15 cellular contexts compared by ENCODE assay signal in the genomic region with DNA sequence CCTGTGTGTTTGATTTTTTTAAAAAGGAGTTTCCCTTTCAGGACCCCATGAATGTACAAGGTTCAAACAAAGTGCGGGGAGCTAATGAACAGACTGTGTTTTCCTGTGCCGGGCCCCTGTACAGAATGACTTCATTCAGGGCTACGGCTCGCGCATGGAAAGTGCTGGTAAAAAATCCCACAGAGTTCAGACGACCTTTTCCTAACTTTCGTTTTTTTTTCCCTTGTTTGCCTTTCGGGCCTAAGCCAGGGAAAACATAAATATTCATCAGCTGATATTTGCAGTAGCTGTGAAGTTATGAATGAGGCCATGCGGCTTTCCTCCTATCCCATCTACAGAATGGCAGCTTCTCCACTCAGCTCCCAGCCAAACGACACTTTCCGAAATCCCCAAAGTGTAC.
DNase-seq lines count a peak whose midpoint lies in the region; ATAC-seq, FAIRE-seq and TF ChIP-seq lines count a peak whose summit lies in the region.
"Had no signal": no experiment of that assay in that cellular context is flagged by ENCODE, and none has a peak within 500 bp of the region (broad histone marks: within the 10 kb centered on the region; RNA-seq: fewer than 3 reads in every experiment).

No MANE protein-coding gene starts in this region.

- no peak overlapping the region for H3K23ac ChIP-seq in mesenchymal stem cell (ENCODE audit: low read length in 2 of 2)

- no peak overlapping the region for H2BK5ac ChIP-seq in mesenchymal stem cell (ENCODE audit: low read depth, low read length, poor library complexity, severe bottlenecking)

- no peak overlapping the region for H2BK15ac ChIP-seq in mesenchymal stem cell (ENCODE audit: low read depth, poor library complexity, severe bottlenecking)

- H4K91ac ChIP-seq in mesenchymal stem cell (ENCODE audit: low read length): no peak overlapping the region

- H2BK12ac ChIP-seq in mesenchymal stem cell (ENCODE audit: low read length in 2 of 2): no peak overlapping the region

- TF ChIP-seq POLR2A in endothelial cell of umbilical vein (IDR thresholded peaks at IDR 0.05; ENCODE audit: low read depth, low read length): no peak

- CTCF ChIA-PET in endothelial cell of umbilical vein (lab: Charles Lee): interaction anchor here (0.7 to 2.1 kb wide), 9 partner anchors 10 to 1283 kb away, joined by 3 to 9 read pairs (median 3); no protein-coding TSS in a partner anchor

- H3K79me2 ChIP-seq in endothelial cell of umbilical vein (ENCODE audit: control insufficient read depth, insufficient read depth, low read length): no peaks in the 10 kb centered on the region

- H3K4me1 ChIP-seq in endothelial cell of umbilical vein (ENCODE audit: control insufficient read depth, extremely low read depth, insufficient read depth, low read length) (peaks cover 2% of the 10 kb centered on the region), mesenchymal stem cell (ENCODE audit: control insufficient read depth, insufficient read depth, low read depth, low read length) (no peaks in the 10 kb centered on the region)
- H3K4me1 ChIP-seq: BE2C had no signal

- WGBS in mesenchymal stem cell: 86% methylated on average over 9 of the region's 11 CpGs

- peak; percentile 73 for ATAC-seq in sciatic nerve
- ATAC-seq: Right ventricle myocardium inferior had no signal

- no peak overlapping the region for H3K4ac ChIP-seq in mesenchymal stem cell (ENCODE audit: low read depth in 1 of 2, low read length in 2 of 2)

- no peak overlapping the region for H3K14ac ChIP-seq in mesenchymal stem cell (ENCODE audit: low read length in 2 of 2)

- H4K20me1 ChIP-seq in endothelial cell of umbilical vein (replicated peaks; ENCODE audit: control insufficient read depth, extremely low read depth, insufficient read depth, low read length): no peaks in the 10 kb centered on the region

- H4K8ac ChIP-seq in mesenchymal stem cell (ENCODE audit: low read length): no peak overlapping the region

- no peak overlapping the region for H3K18ac ChIP-seq in mesenchymal stem cell (ENCODE audit: low read depth in 1 of 2, low read length in 2 of 2)

- no peaks in the 10 kb centered on the region for H3K36me3 ChIP-seq in SK-N-MC (ENCODE audit: insufficient read depth, low read length)
- no peaks in the 10 kb centered on the region for H3K36me3 ChIP-seq in endothelial cell of umbilical vein (ENCODE audit: control insufficient read depth in 2 of 2, extremely low read depth in 1 of 2, insufficient read depth in 2 of 2, low read length in 2 of 2)
- no peaks in the 10 kb centered on the region for H3K36me3 ChIP-seq in mesenchymal stem cell (ENCODE audit: control insufficient read depth in 1 of 2, insufficient read depth in 2 of 2, low read depth in 1 of 2, low read length in 2 of 2)
- H3K36me3 ChIP-seq: BE2C had no signal

- H3K79me1 ChIP-seq in mesenchymal stem cell (replicated peaks; ENCODE audit: low read length, poor library complexity, severe bottlenecking): no peaks in the 10 kb centered on the region

- peak overlapping the region; percentile 91 for H2AFZ ChIP-seq in endothelial cell of umbilical vein (ENCODE audit: low read depth, low read length)
- no peak overlapping the region for H2AFZ ChIP-seq in mesenchymal stem cell (ENCODE audit: low read depth, low read length)

- H3K9ac ChIP-seq in SK-N-MC (ENCODE audit: insufficient read length) (no peak overlapping the region), endothelial cell of umbilical vein (replicated peaks; ENCODE audit: extremely low read depth, insufficient read depth, low read length) (peak overlapping the region; percentile 26), mesenchymal stem cell (ENCODE audit: low read length) (peak overlapping the region; percentile 36)

- H3K4me2 ChIP-seq in endothelial cell of umbilical vein (ENCODE audit: insufficient read depth, low read length) (peak overlapping the region; percentile 55), mesenchymal stem cell (ENCODE audit: low read length, poor library complexity, severe bottlenecking) (no peak overlapping the region)

- no peak overlapping the region for H2AK5ac ChIP-seq in mesenchymal stem cell (ENCODE audit: low read length, severe bottlenecking)

- H2BK120ac ChIP-seq in mesenchymal stem cell (ENCODE audit: low read depth, low read length): no peak overlapping the region

- no peak for TF ChIP-seq CTCF in endothelial cell of umbilical vein (IDR thresholded peaks at IDR 0.05; ENCODE audit: extremely low read depth in 1 of 2, insufficient read depth in 1 of 2, low read depth in 1 of 2, low read length in 2 of 2)

- H3K4me3 ChIP-seq in SK-N-MC: peak overlapping the region; percentile 26; the same call in 1 of the 2 replicates
- peak overlapping the region in 1 of 3 experiments; percentile 30 for H3K4me3 ChIP-seq in endothelial cell of umbilical vein (replicated peaks in 1 of 3; ENCODE audit: insufficient read depth in 1 of 3, low read depth in 1 of 3, low read length in 3 of 3)
- no peak overlapping the region for H3K4me3 ChIP-seq in mesenchymal stem cell (ENCODE audit: insufficient read depth in 1 of 2, low read depth in 1 of 2, low read length in 2 of 2)

- no peaks in the 10 kb centered on the region for H3K27me3 ChIP-seq in endothelial cell of umbilical vein (ENCODE audit: control insufficient read depth in 2 of 2, insufficient read depth in 2 of 2, low read length in 2 of 2)
- H3K27me3 ChIP-seq in mesenchymal stem cell (ENCODE audit: control insufficient read depth in 1 of 2, insufficient read depth in 1 of 2, low read length in 2 of 2): no peaks in the 10 kb centered on the region

- POLR2A ChIA-PET in endothelial cell of umbilical vein (lab: Charles Lee): no interaction called here

- dilution Hi-C loops in endothelial cell of umbilical vein (cut with MboI; ENCODE audit: extremely low pct_ligation_motif_present, low sequenced_read_pairs): no loop called here

- H3K27ac ChIP-seq in SK-N-MC (no peak overlapping the region), endothelial cell of umbilical vein (ENCODE audit: insufficient read depth, low read depth, low read length) (no peak overlapping the region), mesenchymal stem cell (ENCODE audit: low read length, poor library complexity, severe bottlenecking) (no peak overlapping the region)

- no peaks in the 10 kb centered on the region for H3K9me1 ChIP-seq in endothelial cell of umbilical vein (replicated peaks; ENCODE audit: control insufficient read depth, extremely low read depth, insufficient read depth, low read length)

- intact Hi-C loops in endothelial cell of umbilical vein (cut with micrococcal nuclease) (no loop called here), sciatic nerve (cut with DNase I) (no loop called here)

- H3K9me3 ChIP-seq in SK-N-MC (ENCODE audit: low read depth, low read length): no peaks in the 10 kb centered on the region
- no peaks in the 10 kb centered on the region for H3K9me3 ChIP-seq in endothelial cell of umbilical vein (replicated peaks; ENCODE audit: control insufficient read depth, insufficient read depth, low read length)
- H3K9me3 ChIP-seq in mesenchymal stem cell (ENCODE audit: control insufficient read depth, low read length): no peaks in the 10 kb centered on the region
- H3K9me3 ChIP-seq: BE2C had no signal

- DNase-seq in SK-N-MC (ENCODE audit: low read depth, low spot score) (no peak), endothelial cell of umbilical vein (ENCODE audit: low read depth, low spot score) (peak; percentile 81), mesenchymal stem cell (no peak), sciatic nerve (ENCODE audit: low spot score) (peak; percentile 56), DMS 273 treated with DMSO at 0.1 percent for 48 hours (lab: John Stamatoyannopoulos, UW) (no peak), SKM-1 (lab: John Stamatoyannopoulos, UW; ENCODE audit: unreplicated experiment) (no peak), GDM1 (lab: John Stamatoyannopoulos, UW) (no peak)
- DNase-seq: BE2C; CD4-positive, alpha-beta memory T cell; NCI-H1417; NCI-H2029; NCI-H2171 treated with DMSO at 0.1 percent for 48 hours; NCI-H774 had no signal

- FAIRE-seq in endothelial cell of umbilical vein (lab: Jason Lieb, UNC): peak; percentile 82
- FAIRE-seq: D721Med had no signal

- no TSS peak for BruUV-seq in endothelial cell of umbilical vein (replicated peaks; lab: Mats Ljungman, UMichigan)

TF ChIP-seq in endothelial cell of umbilical vein, 7 proteins besides CTCF, POLR2A, EP300 and RAD21:
- TF ChIP-seq JUN (IDR thresholded peaks at IDR 0.05; ENCODE audit: borderline replicate concordance, insufficient read depth, insufficient read length, low read depth): no peak

Comparison
In these comparisons a context has a peak if more than half of its experiments do, and no peak if none do; other contexts are left out.
1. DNase-seq: peak in endothelial cell of umbilical vein (single experiment) and sciatic nerve (single experiment); none in SK-N-MC (single experiment), mesenchymal stem cell (single experiment), DMS 273 treated with DMSO at 0.1 percent for 48 hours (single experiment), SKM-1 (single experiment) and GDM1 (single experiment).